In the genomic region with DNA sequence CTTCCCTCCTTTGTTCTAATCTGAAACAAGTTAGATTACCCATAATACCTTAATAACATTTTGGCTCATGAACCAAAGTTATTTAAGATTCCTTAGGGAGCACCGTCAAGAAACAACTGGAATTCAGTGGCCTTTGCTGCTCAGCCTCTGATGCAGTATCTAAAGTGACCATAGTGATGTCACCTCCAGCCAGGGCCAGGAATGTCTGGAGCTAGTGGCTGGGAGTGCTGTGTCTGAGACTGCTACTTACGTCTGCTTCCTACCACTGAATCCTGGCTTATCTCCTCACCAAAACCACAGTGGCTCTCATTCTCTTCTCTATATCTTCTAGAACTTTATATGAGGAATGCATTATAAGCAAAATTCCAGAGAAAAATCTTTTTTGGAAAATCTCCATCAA, we compare ENCODE assay signal across 1 cellular context.
TF ChIP-seq lines count a peak whose summit lies in the region.

No MANE protein-coding gene starts in this region.

TF ChIP-seq in WTC11, 78 proteins besides CTCF, POLR2A, EP300 and RAD21 (continued from another document):
- TF ChIP-seq, protein P1, sequence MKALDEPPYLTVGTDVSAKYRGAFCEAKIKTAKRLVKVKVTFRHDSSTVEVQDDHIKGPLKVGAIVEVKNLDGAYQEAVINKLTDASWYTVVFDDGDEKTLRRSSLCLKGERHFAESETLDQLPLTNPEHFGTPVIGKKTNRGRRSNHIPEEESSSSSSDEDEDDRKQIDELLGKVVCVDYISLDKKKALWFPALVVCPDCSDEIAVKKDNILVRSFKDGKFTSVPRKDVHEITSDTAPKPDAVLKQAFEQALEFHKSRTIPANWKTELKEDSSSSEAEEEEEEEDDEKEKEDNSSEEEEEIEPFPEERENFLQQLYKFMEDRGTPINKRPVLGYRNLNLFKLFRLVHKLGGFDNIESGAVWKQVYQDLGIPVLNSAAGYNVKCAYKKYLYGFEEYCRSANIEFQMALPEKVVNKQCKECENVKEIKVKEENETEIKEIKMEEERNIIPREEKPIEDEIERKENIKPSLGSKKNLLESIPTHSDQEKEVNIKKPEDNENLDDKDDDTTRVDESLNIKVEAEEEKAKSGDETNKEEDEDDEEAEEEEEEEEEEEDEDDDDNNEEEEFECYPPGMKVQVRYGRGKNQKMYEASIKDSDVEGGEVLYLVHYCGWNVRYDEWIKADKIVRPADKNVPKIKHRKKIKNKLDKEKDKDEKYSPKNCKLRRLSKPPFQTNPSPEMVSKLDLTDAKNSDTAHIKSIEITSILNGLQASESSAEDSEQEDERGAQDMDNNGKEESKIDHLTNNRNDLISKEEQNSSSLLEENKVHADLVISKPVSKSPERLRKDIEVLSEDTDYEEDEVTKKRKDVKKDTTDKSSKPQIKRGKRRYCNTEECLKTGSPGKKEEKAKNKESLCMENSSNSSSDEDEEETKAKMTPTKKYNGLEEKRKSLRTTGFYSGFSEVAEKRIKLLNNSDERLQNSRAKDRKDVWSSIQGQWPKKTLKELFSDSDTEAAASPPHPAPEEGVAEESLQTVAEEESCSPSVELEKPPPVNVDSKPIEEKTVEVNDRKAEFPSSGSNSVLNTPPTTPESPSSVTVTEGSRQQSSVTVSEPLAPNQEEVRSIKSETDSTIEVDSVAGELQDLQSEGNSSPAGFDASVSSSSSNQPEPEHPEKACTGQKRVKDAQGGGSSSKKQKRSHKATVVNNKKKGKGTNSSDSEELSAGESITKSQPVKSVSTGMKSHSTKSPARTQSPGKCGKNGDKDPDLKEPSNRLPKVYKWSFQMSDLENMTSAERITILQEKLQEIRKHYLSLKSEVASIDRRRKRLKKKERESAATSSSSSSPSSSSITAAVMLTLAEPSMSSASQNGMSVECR (CRISPR knock-in tag; IDR thresholded peaks at IDR 0.05; ENCODE audit: borderline replicate concordance) = no peak
- no peak for TF ChIP-seq FOXP1 (CRISPR knock-in tag; IDR thresholded peaks at IDR 0.05; ENCODE audit: borderline replicate concordance)
- TF ChIP-seq IRF2 (CRISPR knock-in tag; IDR thresholded peaks at IDR 0.05; ENCODE audit: borderline replicate concordance, low read depth) = no peak
- TF ChIP-seq, protein P2, sequence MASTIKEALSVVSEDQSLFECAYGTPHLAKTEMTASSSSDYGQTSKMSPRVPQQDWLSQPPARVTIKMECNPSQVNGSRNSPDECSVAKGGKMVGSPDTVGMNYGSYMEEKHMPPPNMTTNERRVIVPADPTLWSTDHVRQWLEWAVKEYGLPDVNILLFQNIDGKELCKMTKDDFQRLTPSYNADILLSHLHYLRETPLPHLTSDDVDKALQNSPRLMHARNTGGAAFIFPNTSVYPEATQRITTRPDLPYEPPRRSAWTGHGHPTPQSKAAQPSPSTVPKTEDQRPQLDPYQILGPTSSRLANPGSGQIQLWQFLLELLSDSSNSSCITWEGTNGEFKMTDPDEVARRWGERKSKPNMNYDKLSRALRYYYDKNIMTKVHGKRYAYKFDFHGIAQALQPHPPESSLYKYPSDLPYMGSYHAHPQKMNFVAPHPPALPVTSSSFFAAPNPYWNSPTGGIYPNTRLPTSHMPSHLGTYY (CRISPR knock-in tag; IDR thresholded peaks at IDR 0.05) = no peak
- no peak for TF ChIP-seq ZNF425 (CRISPR knock-in tag; conservative IDR thresholded peaks at IDR 0.05)
- TF ChIP-seq RORB (CRISPR knock-in tag; IDR thresholded peaks at IDR 0.05) = no peak
- TF ChIP-seq, protein P3, sequence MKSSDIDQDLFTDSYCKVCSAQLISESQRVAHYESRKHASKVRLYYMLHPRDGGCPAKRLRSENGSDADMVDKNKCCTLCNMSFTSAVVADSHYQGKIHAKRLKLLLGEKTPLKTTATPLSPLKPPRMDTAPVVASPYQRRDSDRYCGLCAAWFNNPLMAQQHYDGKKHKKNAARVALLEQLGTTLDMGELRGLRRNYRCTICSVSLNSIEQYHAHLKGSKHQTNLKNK (CRISPR knock-in tag; IDR thresholded peaks at IDR 0.05) = no peak
- no peak for TF ChIP-seq GABPB1 (CRISPR knock-in tag; IDR thresholded peaks at IDR 0.05)
- TF ChIP-seq USF1 (CRISPR knock-in tag; IDR thresholded peaks at IDR 0.05) = no peak
- TF ChIP-seq ATF1 (CRISPR knock-in tag; IDR thresholded peaks at IDR 0.05) = no peak
- TF ChIP-seq, protein P4, sequence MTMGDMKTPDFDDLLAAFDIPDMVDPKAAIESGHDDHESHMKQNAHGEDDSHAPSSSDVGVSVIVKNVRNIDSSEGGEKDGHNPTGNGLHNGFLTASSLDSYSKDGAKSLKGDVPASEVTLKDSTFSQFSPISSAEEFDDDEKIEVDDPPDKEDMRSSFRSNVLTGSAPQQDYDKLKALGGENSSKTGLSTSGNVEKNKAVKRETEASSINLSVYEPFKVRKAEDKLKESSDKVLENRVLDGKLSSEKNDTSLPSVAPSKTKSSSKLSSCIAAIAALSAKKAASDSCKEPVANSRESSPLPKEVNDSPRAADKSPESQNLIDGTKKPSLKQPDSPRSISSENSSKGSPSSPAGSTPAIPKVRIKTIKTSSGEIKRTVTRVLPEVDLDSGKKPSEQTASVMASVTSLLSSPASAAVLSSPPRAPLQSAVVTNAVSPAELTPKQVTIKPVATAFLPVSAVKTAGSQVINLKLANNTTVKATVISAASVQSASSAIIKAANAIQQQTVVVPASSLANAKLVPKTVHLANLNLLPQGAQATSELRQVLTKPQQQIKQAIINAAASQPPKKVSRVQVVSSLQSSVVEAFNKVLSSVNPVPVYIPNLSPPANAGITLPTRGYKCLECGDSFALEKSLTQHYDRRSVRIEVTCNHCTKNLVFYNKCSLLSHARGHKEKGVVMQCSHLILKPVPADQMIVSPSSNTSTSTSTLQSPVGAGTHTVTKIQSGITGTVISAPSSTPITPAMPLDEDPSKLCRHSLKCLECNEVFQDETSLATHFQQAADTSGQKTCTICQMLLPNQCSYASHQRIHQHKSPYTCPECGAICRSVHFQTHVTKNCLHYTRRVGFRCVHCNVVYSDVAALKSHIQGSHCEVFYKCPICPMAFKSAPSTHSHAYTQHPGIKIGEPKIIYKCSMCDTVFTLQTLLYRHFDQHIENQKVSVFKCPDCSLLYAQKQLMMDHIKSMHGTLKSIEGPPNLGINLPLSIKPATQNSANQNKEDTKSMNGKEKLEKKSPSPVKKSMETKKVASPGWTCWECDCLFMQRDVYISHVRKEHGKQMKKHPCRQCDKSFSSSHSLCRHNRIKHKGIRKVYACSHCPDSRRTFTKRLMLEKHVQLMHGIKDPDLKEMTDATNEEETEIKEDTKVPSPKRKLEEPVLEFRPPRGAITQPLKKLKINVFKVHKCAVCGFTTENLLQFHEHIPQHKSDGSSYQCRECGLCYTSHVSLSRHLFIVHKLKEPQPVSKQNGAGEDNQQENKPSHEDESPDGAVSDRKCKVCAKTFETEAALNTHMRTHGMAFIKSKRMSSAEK (CRISPR knock-in tag; IDR thresholded peaks at IDR 0.05; ENCODE audit: borderline replicate concordance) = no peak
TF ChIP-seq in WTC11: peak in this region for 0.
